In genomic region chr3:134326760-134327593, GRCh38 we compare ENCODE assay signal across 9 cellular contexts. TPM values are rescaled to one million over a fixed set of nuclear protein-coding genes. Genes with fewer than 3 reads are reported as not detected.
DNase-seq lines count a peak whose midpoint lies in the region; ATAC-seq and TF ChIP-seq lines count a peak whose summit lies in the region.
"Had no signal": no experiment of that assay in that cellular context is flagged by ENCODE, and none has a peak within 500 bp of the region (broad histone marks: within the 10 kb centered on the region; RNA-seq: fewer than 3 reads in every experiment).

No MANE protein-coding gene starts in this region.

- H3K9me2 ChIP-seq in hepatocyte (replicated peaks; ENCODE audit: insufficient read depth): no peaks in the 10 kb centered on the region

- H3K4me3 ChIP-seq in hepatocyte: no peak overlapping the region
- peak overlapping the region in 1 of 3 donors; percentile 29 for H3K4me3 ChIP-seq in skeletal muscle tissue (ENCODE audit: low read length in 3 of 3)
- H3K4me3 ChIP-seq: colonic mucosa had no signal

- H3K27me3 ChIP-seq in hepatocyte (no peaks in the 10 kb centered on the region), skeletal muscle tissue (ENCODE audit: control insufficient read depth in 3 of 3, insufficient read depth in 3 of 3, low read length in 3 of 3) (no peaks in the 10 kb centered on the region)
- H3K27me3 ChIP-seq: colonic mucosa had no signal

- H4K20me1 ChIP-seq in hepatocyte (ENCODE audit: insufficient read depth, poor library complexity, severe bottlenecking): no peaks in the 10 kb centered on the region

- H3K36me3 ChIP-seq in hepatocyte (replicated peaks; ENCODE audit: insufficient read depth, low read depth) (no peaks in the 10 kb centered on the region), skeletal muscle tissue (ENCODE audit: control insufficient read depth in 3 of 3, insufficient read depth in 3 of 3, low read length in 3 of 3) (no peaks in the 10 kb centered on the region)
- H3K36me3 ChIP-seq: colonic mucosa had no signal

- H3K9me3 ChIP-seq in hepatocyte (ENCODE audit: low read depth) (no peaks in the 10 kb centered on the region), skeletal muscle tissue (ENCODE audit: control insufficient read depth in 3 of 3, low read length in 3 of 3) (no peaks in the 10 kb centered on the region)
- H3K9me3 ChIP-seq: colonic mucosa had no signal

- no peak for TF ChIP-seq CTCF in hepatocyte (IDR thresholded peaks at IDR 0.05; ENCODE audit: poor library complexity)

- peak overlapping the region in 1 of 3 donors; percentile 10 for H3K9ac ChIP-seq in skeletal muscle tissue (ENCODE audit: low read depth in 1 of 3, low read length in 3 of 3)

- H3K4me2 ChIP-seq in hepatocyte: peak overlapping the region; percentile 33

- H3K4me1 ChIP-seq in hepatocyte (ENCODE audit: insufficient read depth): peaks cover 34% of the 10 kb centered on the region
- H3K4me1 ChIP-seq in skeletal muscle tissue (ENCODE audit: control insufficient read depth in 3 of 3, insufficient read depth in 3 of 3, low read length in 3 of 3): peaks cover 31 to 42% (median 34%) of the 10 kb centered on the region in 3 donors
- H3K4me1 ChIP-seq: colonic mucosa had no signal

- ATAC-seq in GM18861 (IDR thresholded peaks at IDR 0.05; ENCODE audit: unreplicated experiment) (no peak), GM19328 (IDR thresholded peaks at IDR 0.05; ENCODE audit: unreplicated experiment) (no peak)

- WGBS in hepatocyte (ENCODE audit: low lambda C conversion rate, missing lambda C conversion rate): 43% methylated on average over 10 of the region's 10 CpGs

- no peaks in the 10 kb centered on the region for H3K79me2 ChIP-seq in hepatocyte

- DNase-seq in H4 (ENCODE audit: low spot score): peak; percentile 92
- DNase-seq in amniotic epithelial cell (ENCODE audit: low read depth): peak; percentile 100
- peak; percentile 74 for DNase-seq in hepatocyte (ENCODE audit: low spot score)
- no peak for DNase-seq in superior temporal gyrus (ENCODE audit: extremely low spot score)
- DNase-seq in inferior parietal cortex (ENCODE audit: extremely low spot score): no peak
- DNase-seq: colonic mucosa had no signal

- H3K27ac ChIP-seq in hepatocyte (peak overlapping the region; percentile 55), skeletal muscle tissue (ENCODE audit: low read depth, low read length) (peak overlapping the region; percentile 43)
- H3K27ac ChIP-seq: colonic mucosa had no signal

- no peak overlapping the region for H2AFZ ChIP-seq in hepatocyte

RNA-seq across cellular contexts. Expression of gene AMOTL2, which starts 47.3 kb away (rescaled TPM):
- 21.5 and 23.0 TPM in 2 replicates for total RNA-seq in H4 (2014; rRNA removed; shearing (Covaris generic))
- total RNA-seq in hepatocyte: 71.4 and 81.6 TPM in 2 replicates
- 63.9 and 74.2 TPM in 2 replicates for polyA plus RNA-seq in hepatocyte
- 56.9 TPM for total RNA-seq in skeletal muscle tissue

Comparison
In these comparisons a context has a peak if more than half of its experiments do, and no peak if none do; other contexts are left out.
1. DNase-seq: peak in H4 (single experiment), amniotic epithelial cell (single experiment) and hepatocyte (single experiment); none in superior temporal gyrus (single experiment) and inferior parietal cortex (single experiment).